ENCODE assay signal across 8 cellular contexts in genomic region chr14:92512807-92513203, GRCh38. TPM values are rescaled to one million over a fixed set of nuclear protein-coding genes. Genes with fewer than 3 reads are reported as not detected.
DNase-seq lines count a peak whose midpoint lies in the region; ATAC-seq and TF ChIP-seq lines count a peak whose summit lies in the region.

No MANE protein-coding gene starts in this region.

- H3K27me3 Mint-ChIP-seq in central memory CD8-positive, alpha-beta T cell = no peaks in the 10 kb centered on the region

- peak overlapping the region; percentile 81 for H3K4me3 Mint-ChIP-seq in central memory CD8-positive, alpha-beta T cell

- intact Hi-C loops in right cardiac atrium (cut with DNase I) (no loop called here), cardiac septum (cut with DNase I) (loop anchor here (2.0 kb wide), 1 partner anchor 52 kb away; no protein-coding TSS in a partner anchor), uterus (cut with DNase I; ENCODE audit: low total_unique reads) (no loop called here)

- WGBS in right cardiac atrium = 69% methylated on average over 9 of the region's 9 CpGs

- TF ChIP-seq CTCF in uterus (IDR thresholded peaks at IDR 0.05) = no peak

- peaks cover 4% of the 10 kb centered on the region for H3K36me3 Mint-ChIP-seq in central memory CD8-positive, alpha-beta T cell (ENCODE audit: insufficient read depth)

- peak overlapping the region; percentile 17 for H3K27ac Mint-ChIP-seq in central memory CD8-positive, alpha-beta T cell (ENCODE audit: low read depth)

- H3K27me3 ChIP-seq in right cardiac atrium (ENCODE audit: control insufficient read depth, insufficient read depth) (no peaks in the 10 kb centered on the region), mucosa of stomach (ENCODE audit: control insufficient read depth, insufficient read depth, low read length) (peaks cover 19% of the 10 kb centered on the region), uterus (no peaks in the 10 kb centered on the region)

- TF ChIP-seq POLR2A in uterus (IDR thresholded peaks at IDR 0.05) = no peak

- DNase-seq in right cardiac atrium = no peak
- DNase-seq in cardiac septum (ENCODE audit: low spot score) = no peak
- DNase-seq in central memory CD8-positive, alpha-beta T cell (ENCODE audit: low spot score in 2 of 2) = no peak
- DNase-seq in uterus = no peak
- no peak for DNase-seq in activated effector memory CD4-positive, alpha-beta T cell treated with Interleukin-2 at 50 U/mL for 16 hours

- H3K9ac ChIP-seq in mucosa of stomach (ENCODE audit: low read length) = peak overlapping the region; percentile 68

- H3K4me1 Mint-ChIP-seq in central memory CD8-positive, alpha-beta T cell = peaks cover 35% of the 10 kb centered on the region

- H3K36me3 ChIP-seq in mucosa of stomach (ENCODE audit: control insufficient read depth, insufficient read depth, low read length) (no peaks in the 10 kb centered on the region), uterus (no peaks in the 10 kb centered on the region)

- no peaks in the 10 kb centered on the region for H3K9me3 Mint-ChIP-seq in central memory CD8-positive, alpha-beta T cell

- H3K4me3 ChIP-seq in right cardiac atrium (ENCODE audit: low read length) (peak overlapping the region; percentile 77), mucosa of stomach (ENCODE audit: low read length) (no peak overlapping the region), uterus (peak overlapping the region; percentile 51 to 57)

- H3K9me3 ChIP-seq in right cardiac atrium (ENCODE audit: control insufficient read depth, low read length) (no peaks in the 10 kb centered on the region), mucosa of stomach (ENCODE audit: control insufficient read depth, low read length) (no peaks in the 10 kb centered on the region), uterus (no peaks in the 10 kb centered on the region)

- peaks cover 4% of the 10 kb centered on the region for H3K4me1 ChIP-seq in right cardiac atrium (ENCODE audit: control insufficient read depth, insufficient read depth, low read length)
- no peaks in the 10 kb centered on the region for H3K4me1 ChIP-seq in mucosa of stomach (ENCODE audit: control insufficient read depth, insufficient read depth, low read length)
- no peaks in the 10 kb centered on the region for H3K4me1 ChIP-seq in uterus

- H3K27ac ChIP-seq in right cardiac atrium (ENCODE audit: low read length) = peak overlapping the region; percentile 3
- peak overlapping the region; percentile 85 for H3K27ac ChIP-seq in uterus

- ATAC-seq in right cardiac atrium = no peak
- ATAC-seq in central memory CD8-positive, alpha-beta T cell (replicated peaks; ENCODE audit: extremely low read depth, poor library complexity, severe bottlenecking) = no peak
- ATAC-seq in GM18502 (IDR thresholded peaks at IDR 0.05; ENCODE audit: poor library complexity, unreplicated experiment) = no peak
- ATAC-seq in GM18907 (IDR thresholded peaks at IDR 0.05; ENCODE audit: unreplicated experiment) = no peak

RNA-seq across cellular contexts. Expression of gene RIN3, which starts 0.8 kb away (rescaled TPM):
- total RNA-seq in right cardiac atrium (10 to 100 TPM; 10.3 to 15.2 (median 14.6) TPM), cardiac septum (12.1 TPM), uterus (10 to 100 TPM in 2 of 4 donors, 1 to 10 TPM in 2; 6.2 to 29.8 (median 12.2) TPM)
- 7.5 TPM for polyA plus RNA-seq in right cardiac atrium
